ENCODE assay signal across 8 cellular contexts in the genomic region with DNA sequence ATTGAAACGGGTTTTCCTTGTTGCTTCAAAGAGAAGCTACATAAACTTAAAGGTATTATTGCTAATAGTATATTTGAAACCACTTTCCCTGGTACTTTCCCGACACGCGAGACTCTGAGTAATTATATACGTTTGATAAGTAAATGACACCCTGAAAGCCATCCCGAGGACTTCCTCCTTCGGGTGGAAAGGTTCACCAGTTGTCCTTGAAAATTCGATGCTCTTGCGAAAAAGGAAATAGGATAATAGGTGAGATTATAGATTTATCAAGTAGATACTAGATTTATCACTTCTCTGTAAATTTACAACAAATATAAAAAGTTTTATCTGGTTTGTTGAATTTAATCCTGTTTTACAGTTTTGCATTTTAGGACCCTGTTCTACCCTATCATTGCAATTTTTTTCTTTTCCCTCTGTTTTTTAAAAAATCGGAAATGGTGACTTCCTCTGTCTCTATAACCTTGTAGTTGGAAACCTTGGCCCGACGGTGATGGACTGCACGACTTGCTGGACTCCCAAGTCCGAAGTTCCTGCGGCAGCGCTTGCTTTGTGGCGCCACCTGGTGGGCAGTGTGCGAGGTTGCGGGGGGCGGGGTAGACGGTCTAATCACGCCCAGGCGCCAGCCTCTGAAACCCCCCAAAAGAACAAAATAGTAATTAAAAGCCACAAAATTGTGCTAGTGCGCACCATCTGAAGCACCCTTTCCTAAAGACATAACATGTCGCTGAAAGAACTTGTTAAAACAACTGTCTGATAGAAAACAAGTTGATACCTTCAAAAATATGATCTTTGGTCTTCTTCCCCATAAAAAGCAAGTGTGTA. TPM values are rescaled to one million over a fixed set of nuclear protein-coding genes. Genes with fewer than 3 reads are reported as not detected.
DNase-seq lines count a peak whose midpoint lies in the region; ATAC-seq, FAIRE-seq and TF ChIP-seq lines count a peak whose summit lies in the region.

No MANE protein-coding gene starts in this region.

- POLR2A ChIA-PET in GM12878 (lab: Charles Lee), result interaction anchor here (0.8 to 1.0 kb wide), 2 partner anchors 400 kb away, joined by 4 to 5 read pairs; no protein-coding TSS in a partner anchor

- TF ChIP-seq CTCF in GM12878 (IDR thresholded peaks at IDR 0.05 in 2 of 3, conservative IDR thresholded peaks at IDR 0.05 in 1 of 3; ENCODE audit: control insufficient read depth in 2 of 3, extremely low read depth in 1 of 3, insufficient read depth in 1 of 3, low read depth in 3 of 3, low read length in 3 of 3) (peak; percentile 79 to 93 (median 91)), smooth muscle cell (IDR thresholded peaks at IDR 0.05; ENCODE audit: borderline replicate concordance, insufficient read depth, poor library complexity, severe bottlenecking) (peak; percentile 96)

- peaks cover 23 to 34% of the 10 kb centered on the region in 2 experiments for H3K27me3 ChIP-seq in GM12878 (replicated peaks in 1 of 2; ENCODE audit: control insufficient read depth in 2 of 2, insufficient read depth in 2 of 2, low read length in 1 of 2)
- peaks cover 96% of the 10 kb centered on the region for H3K27me3 ChIP-seq in iPS-15b (ENCODE audit: control insufficient read depth, insufficient read depth, low read length)
- peaks cover 91% of the 10 kb centered on the region for H3K27me3 ChIP-seq in smooth muscle cell (ENCODE audit: low read depth)

- CTCF ChIA-PET in GM12878 (lab: Yijun Ruan, JAX), result interaction anchor here (0.7 to 9.9 kb wide), 33 partner anchors 10 to 530 kb away, joined by 3 to 212 read pairs (median 3); a partner anchor contains a TSS

- intact Hi-C loops in GM12878 (cut with micrococcal nuclease; ENCODE audit: unreplicated experiment), result loop anchor here (1.0 to 10.0 kb wide), 6 partner anchors 106 to 529 kb away; a partner anchor contains a TSS

- peak in 2 of 3 experiments; percentile 76 to 79 for DNase-seq in NCI-H1417 (lab: John Stamatoyannopoulos, UW)
- DNase-seq in NCI-H1417 treated with DMSO at 0.1 percent for 48 hours (lab: John Stamatoyannopoulos, UW), result no peak
- peak; percentile 26 for DNase-seq in NCI-H1048 (lab: John Stamatoyannopoulos, UW)
- peak; percentile 32 for DNase-seq in T-helper 22 cell (ENCODE audit: low read depth)
- peak; percentile 39 for DNase-seq in GM12878 (ENCODE audit: low read depth, low spot score)
- DNase-seq in smooth muscle cell (lab: John Stamatoyannopoulos, UW; ENCODE audit: unreplicated experiment), result peak; percentile 71

- H3K4me2 ChIP-seq in GM12878 (ENCODE audit: control insufficient read depth, insufficient read depth), result peak overlapping the region; percentile 88
- peak overlapping the region; percentile 97 for H3K4me2 ChIP-seq in smooth muscle cell

- no peak overlapping the region for H3K27ac ChIP-seq in GM12878 (ENCODE audit: control insufficient read depth, insufficient read depth)
- no peak overlapping the region for H3K27ac ChIP-seq in smooth muscle cell (ENCODE audit: low read depth)

- H3F3A ChIP-seq in smooth muscle cell (ENCODE audit: low read depth), result peaks cover 6% of the 10 kb centered on the region

- H3K9ac ChIP-seq in GM12878 (ENCODE audit: control insufficient read depth, insufficient read depth, low read length), result no peak overlapping the region
- H3K9ac ChIP-seq in iPS-15b (ENCODE audit: low read depth, low read length), result no peak overlapping the region
- no peak overlapping the region for H3K9ac ChIP-seq in smooth muscle cell (ENCODE audit: low read depth)

- SMC1A ChIA-PET in GM12878 (lab: Charles Lee; ENCODE audit: uncharacterized antibody, unreplicated experiment), result interaction anchor here (0.7 to 7.0 kb wide), 14 partner anchors 9 to 1173 kb away, joined by 3 to 111 read pairs (median 4); no protein-coding TSS in a partner anchor

- H3K4me1 ChIP-seq in GM12878 (ENCODE audit: control insufficient read depth, insufficient read depth, low read length), result peaks cover 23% of the 10 kb centered on the region
- peaks cover 3% of the 10 kb centered on the region for H3K4me1 ChIP-seq in iPS-15b (ENCODE audit: control insufficient read depth, insufficient read depth, low read length)
- peaks cover 38% of the 10 kb centered on the region for H3K4me1 ChIP-seq in smooth muscle cell (ENCODE audit: low read depth)

- no TSS peak for BruUV-seq in GM12878 (replicated peaks; lab: Mats Ljungman, UMichigan)

- RAD21 ChIA-PET in GM12878 (lab: Charles Lee; ENCODE audit: unreplicated experiment), result interaction anchor here (0.6 to 3.1 kb wide), 14 partner anchors 24 to 1174 kb away, joined by 3 to 18 read pairs (median 3); a partner anchor contains a TSS

- peak; percentile 62 for FAIRE-seq in GM12878 (lab: Jason Lieb, UNC)

- H3K9me3 ChIP-seq in GM12878 (replicated peaks; ENCODE audit: control insufficient read depth, insufficient read depth, low read length) (no peaks in the 10 kb centered on the region), iPS-15b (ENCODE audit: control insufficient read depth, insufficient read depth, low read length) (no peaks in the 10 kb centered on the region), smooth muscle cell (replicated peaks; ENCODE audit: low read depth) (no peaks in the 10 kb centered on the region)

- 2% methylated on average over 25 of the region's 25 CpGs for WGBS in GM12878 (ENCODE audit: insufficient coverage, insufficient replicate concordance, low lambda C conversion rate, missing lambda C conversion rate)
- 5% methylated on average over 25 of the region's 25 CpGs for WGBS in smooth muscle cell (ENCODE audit: low lambda C conversion rate)

- ATAC-seq in GM12878, result peak; percentile 73
- ATAC-seq in HG02885 (IDR thresholded peaks at IDR 0.05; ENCODE audit: poor library complexity, unreplicated experiment), result no peak

- no peaks in the 10 kb centered on the region for H4K20me1 ChIP-seq in GM12878 (ENCODE audit: control insufficient read depth, insufficient read depth)
- peaks cover 8% of the 10 kb centered on the region for H4K20me1 ChIP-seq in smooth muscle cell (ENCODE audit: low read depth)

- in situ Hi-C loops in GM12878 (cut with MboI), result loop anchor here (10.0 to 25.0 kb wide), 3 partner anchors 291 to 1129 kb away; no protein-coding TSS in a partner anchor

- H2AFZ ChIP-seq in GM12878 (ENCODE audit: control insufficient read depth, low read depth, low read length), result peak overlapping the region; percentile 76
- H2AFZ ChIP-seq in smooth muscle cell (ENCODE audit: low read depth), result no peak overlapping the region

- no peaks in the 10 kb centered on the region for H3K36me3 ChIP-seq in GM12878 (ENCODE audit: control insufficient read depth in 2 of 2, insufficient read depth in 2 of 2, low read length in 1 of 2)
- no peaks in the 10 kb centered on the region for H3K36me3 ChIP-seq in iPS-15b (ENCODE audit: control insufficient read depth, insufficient read depth, low read length)
- no peaks in the 10 kb centered on the region for H3K36me3 ChIP-seq in smooth muscle cell (ENCODE audit: low read depth)

- no peak for TF ChIP-seq EP300 in GM12878 (IDR thresholded peaks at IDR 0.05; ENCODE audit: borderline replicate concordance in 1 of 2, control insufficient read depth in 1 of 2, low read depth in 2 of 2, low read length in 2 of 2)

- TF ChIP-seq POLR2A in GM12878 (IDR thresholded peaks at IDR 0.05; ENCODE audit: low read depth, low read length), result no peak

- peak; percentile 94 for TF ChIP-seq RAD21 in GM12878 (IDR thresholded peaks at IDR 0.05; ENCODE audit: insufficient read depth, low read depth, low read length)

- H3K79me2 ChIP-seq in GM12878 (ENCODE audit: control insufficient read depth, insufficient read depth, low read length) (no peaks in the 10 kb centered on the region), smooth muscle cell (ENCODE audit: low read depth) (peaks cover 5% of the 10 kb centered on the region)

- H3K4me3 ChIP-seq in GM12878 (no peak overlapping the region), iPS-15b (ENCODE audit: low read depth, low read length) (peak overlapping the region; percentile 53), smooth muscle cell (peak overlapping the region; percentile 68)

RNA-seq across cellular contexts. Expression of a gene that starts 1.0 kb away (rescaled TPM):
- total RNA-seq in GM12878 (2013; cell fraction: nucleolus; rRNA removed), result not detected in 2 replicates
- total RNA-seq in GM12878 (2014; rRNA removed), result not detected in 2 replicates
- not detected in 2 replicates for total RNA-seq in GM12878 (2014; rRNA removed; fragmentation: Illumina TruSeq; extraction: Trizol)
- total RNA-seq in GM12878 (2021), result not detected in 2 replicates
- not detected for polyA plus RNA-seq in GM12878 (2011; ENCODE audit: low read depth)
- not detected in 2 replicates for polyA plus RNA-seq in GM12878 (2011; rRNA removed)
- polyA plus RNA-seq in GM12878 (2011; cell fraction: cytosol; rRNA removed), result not detected in 2 replicates
- polyA plus RNA-seq in GM12878 (2011; cell fraction: nucleus; rRNA removed), result not detected in 2 replicates
- polyA plus RNA-seq in GM12878 (2012), result 0.08 and 0.10 TPM in 2 replicates
- polyA plus RNA-seq in GM12878 (2014; fragmentation: Illumina TruSeq; extraction: Trizol), result 0.03 TPM in 1 of 2 replicates, not detected in the other
- polyA plus RNA-seq in GM12878 (2014; fragmentation: Nextera tagmentation; extraction: Ambion mirVana), result not detected
- not detected in 2 replicates for polyA plus RNA-seq in GM12878 (2014; rRNA removed)
- not detected for polyA plus RNA-seq in GM12878 (2016; fragmentation: Nextera tagmentation; extraction: Ambion mirVana)
- not detected in 2 replicates for polyA minus RNA-seq in GM12878 (2011; rRNA and poly(A)+ RNA removed)
- polyA minus RNA-seq in GM12878 (2011; cell fraction: cytosol; rRNA and poly(A)+ RNA removed), result not detected in 2 replicates
- not detected in 2 replicates for polyA minus RNA-seq in GM12878 (2011; cell fraction: nucleus; rRNA and poly(A)+ RNA removed)
- 1.9 and 3.6 TPM in 2 replicates for total RNA-seq in smooth muscle cell
- 1.9 and 8.5 TPM in 2 replicates for polyA plus RNA-seq in smooth muscle cell

RNA-seq across cellular contexts. Expression of a gene that starts 18.4 kb away (rescaled TPM):
- not detected in 2 replicates for total RNA-seq in GM12878 (2013; cell fraction: nucleolus; rRNA removed)
- total RNA-seq in GM12878 (2014; rRNA removed) (not detected in 2 replicates), GM12878 (2014; rRNA removed; fragmentation: Illumina TruSeq; extraction: Trizol) (not detected in 2 replicates), GM12878 (2021) (not detected in 2 replicates), smooth muscle cell (2.0 and 3.5 TPM in 2 replicates)
- polyA plus RNA-seq in GM12878 (2011; ENCODE audit: low read depth), result not detected
- polyA plus RNA-seq in GM12878 (2011; rRNA removed) (not detected in 2 replicates), GM12878 (2014; fragmentation: Illumina TruSeq; extraction: Trizol) (0.06 TPM in 1 of 2 replicates, not detected in the other), GM12878 (2014; fragmentation: Nextera tagmentation; extraction: Ambion mirVana) (not detected), GM12878 (2014; rRNA removed) (not detected in 2 replicates), GM12878 (2016; fragmentation: Nextera tagmentation; extraction: Ambion mirVana) (not detected), smooth muscle cell (3.3 and 8.0 TPM in 2 replicates)
- polyA plus RNA-seq in GM12878 (2011; cell fraction: cytosol; rRNA removed), result not detected in 2 replicates
- polyA plus RNA-seq in GM12878 (2011; cell fraction: nucleus; rRNA removed), result 0.18 TPM in 1 of 2 replicates, not detected in the other
- polyA plus RNA-seq in GM12878 (2012), result 0.08 and 0.24 TPM in 2 replicates
- polyA minus RNA-seq in GM12878 (2011; rRNA and poly(A)+ RNA removed), result not detected in 2 replicates
- not detected in 2 replicates for polyA minus RNA-seq in GM12878 (2011; cell fraction: cytosol; rRNA and poly(A)+ RNA removed)
- not detected in 2 replicates for polyA minus RNA-seq in GM12878 (2011; cell fraction: nucleus; rRNA and poly(A)+ RNA removed)
